ENCODE assay signal across 1 cellular context in the genomic region with DNA sequence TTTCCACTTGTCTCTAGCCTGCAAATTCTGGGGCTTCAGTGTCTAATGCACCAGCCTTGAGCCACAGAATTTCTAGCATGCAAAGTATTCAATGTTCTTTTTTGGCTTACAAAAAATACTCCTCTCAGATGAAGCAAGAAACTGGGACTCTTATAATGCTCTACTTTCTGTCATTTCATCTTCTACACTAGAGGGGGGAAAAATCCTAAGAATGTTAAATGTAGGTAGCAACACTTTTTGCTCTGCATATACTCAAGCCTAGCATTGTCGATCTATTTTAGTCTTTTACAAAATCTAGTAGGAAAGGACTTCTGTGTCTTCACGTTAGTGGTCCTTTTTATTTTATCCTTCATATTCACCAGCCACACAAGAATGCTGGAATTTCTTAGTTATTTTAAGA.
TF ChIP-seq lines count a peak whose summit lies in the region.

No MANE protein-coding gene starts in this region.

TF ChIP-seq in GM23338, 12 proteins besides CTCF, POLR2A, EP300 and RAD21 (continued from another document):
- TF ChIP-seq, protein P1, sequence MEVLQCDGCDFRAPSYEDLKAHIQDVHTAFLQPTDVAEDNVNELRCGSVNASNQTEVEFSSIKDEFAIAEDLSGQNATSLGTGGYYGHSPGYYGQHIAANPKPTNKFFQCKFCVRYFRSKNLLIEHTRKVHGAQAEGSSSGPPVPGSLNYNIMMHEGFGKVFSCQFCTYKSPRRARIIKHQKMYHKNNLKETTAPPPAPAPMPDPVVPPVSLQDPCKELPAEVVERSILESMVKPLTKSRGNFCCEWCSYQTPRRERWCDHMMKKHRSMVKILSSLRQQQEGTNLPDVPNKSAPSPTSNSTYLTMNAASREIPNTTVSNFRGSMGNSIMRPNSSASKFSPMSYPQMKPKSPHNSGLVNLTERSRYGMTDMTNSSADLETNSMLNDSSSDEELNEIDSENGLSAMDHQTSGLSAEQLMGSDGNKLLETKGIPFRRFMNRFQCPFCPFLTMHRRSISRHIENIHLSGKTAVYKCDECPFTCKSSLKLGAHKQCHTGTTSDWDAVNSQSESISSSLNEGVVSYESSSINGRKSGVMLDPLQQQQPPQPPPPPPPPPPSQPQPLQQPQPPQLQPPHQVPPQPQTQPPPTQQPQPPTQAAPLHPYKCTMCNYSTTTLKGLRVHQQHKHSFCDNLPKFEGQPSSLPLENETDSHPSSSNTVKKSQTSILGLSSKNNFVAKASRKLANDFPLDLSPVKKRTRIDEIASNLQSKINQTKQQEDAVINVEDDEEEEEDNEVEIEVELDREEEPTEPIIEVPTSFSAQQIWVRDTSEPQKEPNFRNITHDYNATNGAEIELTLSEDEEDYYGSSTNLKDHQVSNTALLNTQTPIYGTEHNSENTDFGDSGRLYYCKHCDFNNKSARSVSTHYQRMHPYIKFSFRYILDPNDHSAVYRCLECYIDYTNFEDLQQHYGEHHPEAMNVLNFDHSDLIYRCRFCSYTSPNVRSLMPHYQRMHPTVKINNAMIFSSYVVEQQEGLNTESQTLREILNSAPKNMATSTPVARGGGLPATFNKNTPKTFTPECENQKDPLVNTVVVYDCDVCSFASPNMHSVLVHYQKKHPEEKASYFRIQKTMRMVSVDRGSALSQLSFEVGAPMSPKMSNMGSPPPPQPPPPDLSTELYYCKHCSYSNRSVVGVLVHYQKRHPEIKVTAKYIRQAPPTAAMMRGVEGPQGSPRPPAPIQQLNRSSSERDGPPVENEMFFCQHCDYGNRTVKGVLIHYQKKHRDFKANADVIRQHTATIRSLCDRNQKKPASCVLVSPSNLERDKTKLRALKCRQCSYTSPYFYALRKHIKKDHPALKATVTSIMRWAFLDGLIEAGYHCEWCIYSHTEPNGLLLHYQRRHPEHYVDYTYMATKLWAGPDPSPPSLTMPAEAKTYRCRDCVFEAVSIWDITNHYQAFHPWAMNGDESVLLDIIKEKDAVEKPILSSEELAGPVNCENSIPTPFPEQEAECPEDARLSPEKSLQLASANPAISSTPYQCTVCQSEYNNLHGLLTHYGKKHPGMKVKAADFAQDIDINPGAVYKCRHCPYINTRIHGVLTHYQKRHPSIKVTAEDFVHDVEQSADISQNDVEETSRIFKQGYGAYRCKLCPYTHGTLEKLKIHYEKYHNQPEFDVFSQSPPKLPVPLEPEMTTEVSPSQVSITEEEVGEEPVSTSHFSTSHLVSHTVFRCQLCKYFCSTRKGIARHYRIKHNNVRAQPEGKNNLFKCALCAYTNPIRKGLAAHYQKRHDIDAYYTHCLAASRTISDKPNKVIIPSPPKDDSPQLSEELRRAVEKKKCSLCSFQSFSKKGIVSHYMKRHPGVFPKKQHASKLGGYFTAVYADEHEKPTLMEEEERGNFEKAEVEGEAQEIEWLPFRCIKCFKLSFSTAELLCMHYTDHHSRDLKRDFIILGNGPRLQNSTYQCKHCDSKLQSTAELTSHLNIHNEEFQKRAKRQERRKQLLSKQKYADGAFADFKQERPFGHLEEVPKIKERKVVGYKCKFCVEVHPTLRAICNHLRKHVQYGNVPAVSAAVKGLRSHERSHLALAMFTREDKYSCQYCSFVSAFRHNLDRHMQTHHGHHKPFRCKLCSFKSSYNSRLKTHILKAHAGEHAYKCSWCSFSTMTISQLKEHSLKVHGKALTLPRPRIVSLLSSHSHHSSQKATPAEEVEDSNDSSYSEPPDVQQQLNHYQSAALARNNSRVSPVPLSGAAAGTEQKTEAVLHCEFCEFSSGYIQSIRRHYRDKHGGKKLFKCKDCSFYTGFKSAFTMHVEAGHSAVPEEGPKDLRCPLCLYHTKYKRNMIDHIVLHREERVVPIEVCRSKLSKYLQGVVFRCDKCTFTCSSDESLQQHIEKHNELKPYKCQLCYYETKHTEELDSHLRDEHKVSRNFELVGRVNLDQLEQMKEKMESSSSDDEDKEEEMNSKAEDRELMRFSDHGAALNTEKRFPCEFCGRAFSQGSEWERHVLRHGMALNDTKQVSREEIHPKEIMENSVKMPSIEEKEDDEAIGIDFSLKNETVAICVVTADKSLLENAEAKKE (CRISPR knock-in tag; IDR thresholded peaks at IDR 0.05) = no peak
- TF ChIP-seq, protein P2, sequence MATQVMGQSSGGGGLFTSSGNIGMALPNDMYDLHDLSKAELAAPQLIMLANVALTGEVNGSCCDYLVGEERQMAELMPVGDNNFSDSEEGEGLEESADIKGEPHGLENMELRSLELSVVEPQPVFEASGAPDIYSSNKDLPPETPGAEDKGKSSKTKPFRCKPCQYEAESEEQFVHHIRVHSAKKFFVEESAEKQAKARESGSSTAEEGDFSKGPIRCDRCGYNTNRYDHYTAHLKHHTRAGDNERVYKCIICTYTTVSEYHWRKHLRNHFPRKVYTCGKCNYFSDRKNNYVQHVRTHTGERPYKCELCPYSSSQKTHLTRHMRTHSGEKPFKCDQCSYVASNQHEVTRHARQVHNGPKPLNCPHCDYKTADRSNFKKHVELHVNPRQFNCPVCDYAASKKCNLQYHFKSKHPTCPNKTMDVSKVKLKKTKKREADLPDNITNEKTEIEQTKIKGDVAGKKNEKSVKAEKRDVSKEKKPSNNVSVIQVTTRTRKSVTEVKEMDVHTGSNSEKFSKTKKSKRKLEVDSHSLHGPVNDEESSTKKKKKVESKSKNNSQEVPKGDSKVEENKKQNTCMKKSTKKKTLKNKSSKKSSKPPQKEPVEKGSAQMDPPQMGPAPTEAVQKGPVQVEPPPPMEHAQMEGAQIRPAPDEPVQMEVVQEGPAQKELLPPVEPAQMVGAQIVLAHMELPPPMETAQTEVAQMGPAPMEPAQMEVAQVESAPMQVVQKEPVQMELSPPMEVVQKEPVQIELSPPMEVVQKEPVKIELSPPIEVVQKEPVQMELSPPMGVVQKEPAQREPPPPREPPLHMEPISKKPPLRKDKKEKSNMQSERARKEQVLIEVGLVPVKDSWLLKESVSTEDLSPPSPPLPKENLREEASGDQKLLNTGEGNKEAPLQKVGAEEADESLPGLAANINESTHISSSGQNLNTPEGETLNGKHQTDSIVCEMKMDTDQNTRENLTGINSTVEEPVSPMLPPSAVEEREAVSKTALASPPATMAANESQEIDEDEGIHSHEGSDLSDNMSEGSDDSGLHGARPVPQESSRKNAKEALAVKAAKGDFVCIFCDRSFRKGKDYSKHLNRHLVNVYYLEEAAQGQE (IDR thresholded peaks at IDR 0.05; ENCODE audit: unreplicated experiment) = no peak
- TF ChIP-seq NANOG (IDR thresholded peaks at IDR 0.05; ENCODE audit: borderline replicate concordance) (no peak), ZNF114 (CRISPR knock-in tag; IDR thresholded peaks at IDR 0.05) (no peak), POLR2AphosphoS5 (IDR thresholded peaks at IDR 0.05; ENCODE audit: low read depth) (no peak)
